8 cellular contexts compared by ENCODE assay signal in the genomic region with DNA sequence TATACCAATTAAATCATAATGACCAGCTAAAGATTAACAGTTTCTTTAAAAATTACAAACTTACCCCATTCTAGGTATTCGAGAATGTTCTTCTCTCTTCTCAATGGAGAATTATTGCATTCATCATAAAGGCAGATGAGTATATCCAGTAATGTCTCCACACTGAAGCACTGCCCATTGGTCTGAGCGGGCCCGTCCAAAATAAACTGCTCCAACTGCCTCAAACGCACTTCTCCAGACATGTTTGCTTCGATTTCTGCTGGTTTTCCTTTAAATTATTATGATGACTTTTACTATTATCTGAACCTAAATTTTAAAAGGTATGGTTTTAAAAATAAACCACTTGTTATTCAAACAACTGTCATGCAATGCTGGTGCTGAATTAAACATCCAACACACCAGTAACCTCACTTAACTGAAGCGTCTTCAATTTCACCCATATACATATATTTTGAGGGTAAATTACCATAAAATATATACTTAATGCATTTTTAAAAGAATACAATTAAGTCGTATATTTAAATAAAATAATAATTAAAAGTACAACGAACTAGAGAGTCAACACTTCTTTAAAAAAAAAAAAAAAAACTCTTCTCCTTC. TPM values are rescaled to one million over a fixed set of nuclear protein-coding genes. Genes with fewer than 3 reads are reported as not detected.
DNase-seq lines count a peak whose midpoint lies in the region; ATAC-seq and TF ChIP-seq lines count a peak whose summit lies in the region.

No MANE protein-coding gene starts in this region.

- H3K27me3 ChIP-seq in IMR-90 (ENCODE audit: control insufficient read depth, insufficient read depth, low read length) = no peaks in the 10 kb centered on the region

- no peak overlapping the region for H2AK5ac ChIP-seq in IMR-90 (ENCODE audit: low read depth, low read length)

- TF ChIP-seq RAD21 in IMR-90 (IDR thresholded peaks at IDR 0.05; ENCODE audit: low read length) = no peak

- WGBS in IMR-90 (ENCODE audit: extremely low coverage in 2 of 2, insufficient read length in 1 of 2), 2 experiments = no CpG with 5 or more reads among the region's 8 CpGs

- CTCF ChIA-PET in IMR-90 (lab: Yijun Ruan, JAX) = interaction anchor here (1.0 kb wide), 1 partner anchor 123 kb away, joined by 3 read pairs; no protein-coding TSS in a partner anchor

- no peak overlapping the region for H2AK9ac ChIP-seq in IMR-90 (replicated peaks; ENCODE audit: low read depth, low read length, poor library complexity)

- H3K14ac ChIP-seq in IMR-90 (replicated peaks; ENCODE audit: low read depth, low read length) = peak overlapping the region; percentile 91; the same call in 1 of the 2 replicates

- H3K36me3 ChIP-seq in IMR-90 (ENCODE audit: control insufficient read depth, insufficient read depth, low read length) = 0 out of 2 replicates have a peak, but pooled peaks cover 3% of the 10 kb centered on the region

- peak overlapping the region in 1 of 2 experiments; percentile 77; a peak in 1 of 4 replicates for H4K8ac ChIP-seq in IMR-90 (ENCODE audit: low read depth in 2 of 2, low read length in 2 of 2)

- no peak overlapping the region for H4K91ac ChIP-seq in IMR-90 (ENCODE audit: insufficient read depth, low read depth, low read length)

- peak overlapping the region; percentile 71 for H3K18ac ChIP-seq in IMR-90 (ENCODE audit: low read depth, low read length)

- H2AFZ ChIP-seq in IMR-90 (replicated peaks; ENCODE audit: low read length, poor library complexity) = no peak overlapping the region

- in situ Hi-C loops in IMR-90 (cut with MboI; ENCODE audit: low sequenced_read_pairs) (no loop called here), astrocyte of the spinal cord (cut with HindIII; ENCODE audit: low sequenced_read_pairs) (no loop called here)

- no peaks in the 10 kb centered on the region for H3K9me3 ChIP-seq in IMR-90 (ENCODE audit: control insufficient read depth, insufficient read depth, low read length)

- DNase-seq in IMR-90 (peak; percentile 31), astrocyte of the spinal cord (ENCODE audit: low read depth, low spot score) (peak; percentile 50), left kidney (ENCODE audit: low read depth, low spot score) (peak; percentile 46), NCI-H526 treated with DMSO at 0.1 percent for 48 hours (lab: John Stamatoyannopoulos, UW) (no peak)
- DNase-seq in stimulated activated CD4-positive, alpha-beta T cell treated with anti-CD3 and anti-CD28 coated beads, Interleukin-2, amount 100 ng/mL, for 24 hours = no peak
- no peak for DNase-seq in activated CD4-positive, alpha-beta T cell treated with anti-CD3 and anti-CD28 coated beads for 1 hour

- dilution Hi-C loops in IMR-90 (cut with HindIII; ENCODE audit: low sequenced_read_pairs, unreplicated experiment) = no loop called here

- H2BK20ac ChIP-seq in IMR-90 (ENCODE audit: low read depth, low read length) = no peak overlapping the region

- no peak for TF ChIP-seq CTCF in C4-2B (conservative IDR thresholded peaks at IDR 0.05)
- TF ChIP-seq CTCF in IMR-90 (conservative IDR thresholded peaks at IDR 0.05; ENCODE audit: low read depth, low read length) = no peak
- TF ChIP-seq CTCF in astrocyte of the spinal cord (IDR thresholded peaks at IDR 0.05; ENCODE audit: low read depth, low read length) = no peak

- peaks cover 4% of the 10 kb centered on the region; the same call in 1 of the 2 replicates for H3K4me1 ChIP-seq in IMR-90 (ENCODE audit: control insufficient read depth, insufficient read depth, low read length)

- peaks cover 4 to 9% of the 10 kb centered on the region in 2 experiments; a peak in 3 of 4 replicates for H3K79me1 ChIP-seq in IMR-90 (ENCODE audit: low read depth in 1 of 2, low read length in 2 of 2)

- H4K20me1 ChIP-seq in IMR-90 (ENCODE audit: insufficient read depth, low read length) = peaks cover 12% of the 10 kb centered on the region; the same call in 1 of the 2 replicates

- peak overlapping the region; percentile 97 for H3K23ac ChIP-seq in IMR-90 (ENCODE audit: low read depth, low read length)

- intact Hi-C loops in IMR-90 (cut with micrococcal nuclease) = loop anchor here (1.0 to 10.0 kb wide), 4 partner anchors 120 to 402 kb away; no protein-coding TSS in a partner anchor

- H2BK120ac ChIP-seq in IMR-90 (ENCODE audit: low read depth, low read length) = no peak overlapping the region

- no peak for TF ChIP-seq POLR2A in IMR-90 (IDR thresholded peaks at IDR 0.05; ENCODE audit: low read depth, low read length)

- peak overlapping the region; percentile 89; the same call in 1 of the 2 replicates for H3K56ac ChIP-seq in IMR-90 (ENCODE audit: extremely low read depth, insufficient read depth, low read length)

- H2BK15ac ChIP-seq in IMR-90 (ENCODE audit: low read depth, low read length) = 0 out of 3 replicates have a peak overlapping the region, but pooled peaks have one; percentile 55

- peak overlapping the region; percentile 83; the same call in 1 of the 2 replicates for H3K4ac ChIP-seq in IMR-90 (ENCODE audit: low read depth, low read length)

- no peak overlapping the region; the same call in 1 of the 2 replicates for H4K5ac ChIP-seq in IMR-90 (ENCODE audit: low read depth, low read length)

- H3K27ac ChIP-seq in C4-2B = peak overlapping the region; percentile 94
- peak overlapping the region; percentile 86; the same call in 1 of the 2 replicates for H3K27ac ChIP-seq in IMR-90 (ENCODE audit: insufficient read depth, low read length)
- peak overlapping the region; percentile 14 for H3K27ac ChIP-seq in temporal lobe (ENCODE audit: low read depth, low read length)

- H3K9me1 ChIP-seq in IMR-90 (ENCODE audit: insufficient read depth, low read length) = peaks cover 3% of the 10 kb centered on the region; the same call in 1 of the 2 replicates

- POLR2A ChIA-PET in IMR-90 (lab: Charles Lee; ENCODE audit: unreplicated experiment) = no interaction called here

- H2BK5ac ChIP-seq in IMR-90 (ENCODE audit: low read depth, low read length, poor library complexity, severe bottlenecking) = peak overlapping the region; percentile 79

- BruUV-seq in IMR-90 (replicated peaks; lab: Mats Ljungman, UMichigan) = no TSS peak

- H3K4me2 ChIP-seq in IMR-90 (ENCODE audit: low read depth, low read length) = peak overlapping the region; percentile 84

- H3K9ac ChIP-seq in IMR-90 (ENCODE audit: low read depth, low read length) = peak overlapping the region; percentile 78

- ATAC-seq in IMR-90 (ENCODE audit: low read depth) = no peak

- H3K4me3 ChIP-seq in IMR-90 (ENCODE audit: insufficient read depth, low read depth, low read length) (peak overlapping the region; percentile 89), astrocyte of the spinal cord (ENCODE audit: low read depth, low read length) (peak overlapping the region; percentile 68)

TF ChIP-seq in IMR-90, 13 proteins besides CTCF, POLR2A, EP300 and RAD21:
- no peak for TF ChIP-seq MXI1 (IDR thresholded peaks at IDR 0.05; ENCODE audit: borderline replicate concordance, low read depth, low read length)
- TF ChIP-seq RFX5 (IDR thresholded peaks at IDR 0.05; ENCODE audit: low read depth, low read length) = no peak
- no peak for TF ChIP-seq MAFK (IDR thresholded peaks at IDR 0.05; ENCODE audit: low read depth, low read length)
- TF ChIP-seq SMC3 (IDR thresholded peaks at IDR 0.05; ENCODE audit: low read depth, low read length) = no peak
- TF ChIP-seq, protein P1, sequence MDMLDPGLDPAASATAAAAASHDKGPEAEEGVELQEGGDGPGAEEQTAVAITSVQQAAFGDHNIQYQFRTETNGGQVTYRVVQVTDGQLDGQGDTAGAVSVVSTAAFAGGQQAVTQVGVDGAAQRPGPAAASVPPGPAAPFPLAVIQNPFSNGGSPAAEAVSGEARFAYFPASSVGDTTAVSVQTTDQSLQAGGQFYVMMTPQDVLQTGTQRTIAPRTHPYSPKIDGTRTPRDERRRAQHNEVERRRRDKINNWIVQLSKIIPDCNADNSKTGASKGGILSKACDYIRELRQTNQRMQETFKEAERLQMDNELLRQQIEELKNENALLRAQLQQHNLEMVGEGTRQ (IDR thresholded peaks at IDR 0.05; ENCODE audit: low read depth, low read length) = no peak
- TF ChIP-seq BHLHE40 (IDR thresholded peaks at IDR 0.05; ENCODE audit: low read depth, low read length) = no peak
- TF ChIP-seq CEBPB (IDR thresholded peaks at IDR 0.05; ENCODE audit: low read depth, low read length) = no peak
- TF ChIP-seq CHD1 (IDR thresholded peaks at IDR 0.05; ENCODE audit: low read depth, low read length) = no peak
- TF ChIP-seq NFE2L2 (IDR thresholded peaks at IDR 0.05; ENCODE audit: low read depth, low read length) = no peak
- no peak for TF ChIP-seq MAZ (IDR thresholded peaks at IDR 0.05; ENCODE audit: borderline replicate concordance, low read depth, low read length)

RNA-seq across cellular contexts. Expression of gene CDC42BPA, which starts 1.3 kb away (rescaled TPM):
- total RNA-seq in IMR-90 (2012; rRNA removed) (27.8 and 36.4 TPM in 2 replicates), temporal lobe (137 TPM)
- 7.7 and 9.4 TPM in 2 replicates for polyA plus RNA-seq in IMR-90 (2012; rRNA removed)
- 2.8 and 4.1 TPM in 2 replicates for polyA plus RNA-seq in IMR-90 (2012; cell fraction: cytosol; rRNA removed)
- 8.9 and 19.7 TPM in 2 replicates for polyA plus RNA-seq in IMR-90 (2012; cell fraction: nucleus; rRNA removed; ENCODE audit: low replicate concordance)

Comparison
In these comparisons a context has a peak if more than half of its experiments do, and no peak if none do; other contexts are left out.
1. H3K27ac ChIP-seq: peak in every context shown above with its lines; median percentile 94 in C4-2B; 86 in IMR-90; 14 in temporal lobe.
2. DNase-seq: peak in IMR-90 (single experiment), astrocyte of the spinal cord (single experiment) and left kidney (single experiment); none in stimulated activated CD4-positive, alpha-beta T cell treated with anti-CD3 and anti-CD28 coated beads, Interleukin-2, amount 100 ng/mL, for 24 hours (0 of 2), NCI-H526 treated with DMSO at 0.1 percent for 48 hours (single experiment) and activated CD4-positive, alpha-beta T cell treated with anti-CD3 and anti-CD28 coated beads for 1 hour (single experiment).